21 cellular contexts compared by ENCODE assay signal in genomic region chr3:194560047-194560446, GRCh38.
"Had no signal": no experiment of that assay in that cellular context is flagged by ENCODE, and none has a peak within 500 bp of the region (broad histone marks: within the 10 kb centered on the region; RNA-seq: fewer than 3 reads in every experiment).

No MANE protein-coding gene starts in this region.

- H3K4me3 ChIP-seq: MG63, SJSA1, SK-N-MC had no signal

- DNase-seq: Karpas-422, KG1, MG63, NCI-H1092, NCI-H1417, NCI-H1436 treated with DMSO at 0.1 percent for 48 hours, NCI-H1694, NCI-H187 treated with DMSO at 0.1 percent for 48 hours, NCI-H2029 treated with DMSO at 0.1 percent for 48 hours, NCI-H2171 treated with DMSO at 0.1 percent for 48 hours, NCI-H345, NCI-H446 treated with DMSO at 0.1 percent for 48 hours, NCI-H510A treated with DMSO at 0.1 percent for 48 hours, NCI-H526 treated with DMSO at 0.1 percent for 48 hours, NCI-H748 treated with DMSO at 0.1 percent for 48 hours, Right ventricle myocardium superior, RPMI8226, SIG-M5 had no signal

- H3K27ac ChIP-seq: HL-60, SJSA1, SK-N-MC had no signal

- H3K9me3 ChIP-seq: MG63, SJSA1 had no signal

- H3K27me3 ChIP-seq: MG63, SJSA1 had no signal

- H3K36me3 ChIP-seq: MG63, SJSA1 had no signal
